Comparison of ENCODE assay signal across 16 cellular contexts in genomic region chr11:130301002-130301401, GRCh38. TPM values are rescaled to one million over a fixed set of nuclear protein-coding genes. Genes with fewer than 3 reads are reported as not detected.
DNase-seq lines count a peak whose midpoint lies in the region; ATAC-seq and TF ChIP-seq lines count a peak whose summit lies in the region.
"Had no signal": no experiment of that assay in that cellular context is flagged by ENCODE, and none has a peak within 500 bp of the region (broad histone marks: within the 10 kb centered on the region; RNA-seq: fewer than 3 reads in every experiment).

No MANE protein-coding gene starts in this region.

- peaks cover 50% of the 10 kb centered on the region for H3K4me1 Mint-ChIP-seq in WTC11
- H3K4me1 Mint-ChIP-seq in progenitor cell of endocrine pancreas (ENCODE audit: low read depth): peaks cover 2% of the 10 kb centered on the region

- ATAC-seq in GM19397 (IDR thresholded peaks at IDR 0.05; ENCODE audit: unreplicated experiment) (peak; percentile 16), HG03342 (IDR thresholded peaks at IDR 0.05; ENCODE audit: unreplicated experiment) (peak; percentile 31), WTC11 (no peak)

- DNase-seq in WTC11 (ENCODE audit: low spot score) (no peak), progenitor cell of endocrine pancreas (ENCODE audit: low spot score, unreplicated experiment) (no peak), cerebellar cortex (ENCODE audit: low spot score) (no peak), NCI-H2107 (lab: John Stamatoyannopoulos, UW) (no peak)
- DNase-seq in NK-92 treated with Interleukin-12 subunit alpha and Interleukin-12 subunit beta, amount 100 ng/mL, for 24 hours (lab: John Stamatoyannopoulos, UW): no peak
- DNase-seq: activated CD4-positive, alpha-beta T cell treated with anti-CD3 and anti-CD28 coated beads, Interleukin-2, amount 50 U/mL, for 1 hour; DMS 273 treated with DMSO at 0.1 percent for 48 hours; foreskin melanocyte; IMR-90; NCI-H2171; retina; SHP77 treated with DMSO at 0.1 percent for 48 hours; stimulated activated CD4-positive, alpha-beta T cell treated with anti-CD3 and anti-CD28 coated beads, Interleukin-15, amount 100 ng/mL, for 24 hours; T1000 had no signal

- CTCF ChIA-PET in WTC11 (lab: Charles Lee): no interaction called here

- H3K36me3 Mint-ChIP-seq in WTC11: peaks cover 21% of the 10 kb centered on the region
- peaks cover 20% of the 10 kb centered on the region for H3K36me3 Mint-ChIP-seq in progenitor cell of endocrine pancreas (ENCODE audit: insufficient read depth)

- H3K9me3 Mint-ChIP-seq in WTC11: peaks cover 12% of the 10 kb centered on the region
- H3K9me3 Mint-ChIP-seq in progenitor cell of endocrine pancreas (ENCODE audit: low read depth): peaks cover 10% of the 10 kb centered on the region

- TF ChIP-seq CTCF in WTC11 (IDR thresholded peaks at IDR 0.05): no peak
- TF ChIP-seq CTCF in progenitor cell of endocrine pancreas (IDR thresholded peaks at IDR 0.05; ENCODE audit: unreplicated experiment): no peak

- no peaks in the 10 kb centered on the region for H3K27me3 Mint-ChIP-seq in WTC11 (ENCODE audit: low read depth)
- no peaks in the 10 kb centered on the region for H3K27me3 Mint-ChIP-seq in progenitor cell of endocrine pancreas

- H3K4me3 Mint-ChIP-seq in WTC11 (no peak overlapping the region), progenitor cell of endocrine pancreas (ENCODE audit: low read depth) (no peak overlapping the region)

- H3K27ac Mint-ChIP-seq in WTC11 (peak overlapping the region; percentile 63), progenitor cell of endocrine pancreas (peak overlapping the region; percentile 17)

- POLR2A ChIA-PET in WTC11 (lab: Charles Lee): no interaction called here

TF ChIP-seq in WTC11, 78 proteins besides CTCF, POLR2A, EP300 and RAD21:
- no peak for TF ChIP-seq ZNF396 (CRISPR knock-in tag; IDR thresholded peaks at IDR 0.05; ENCODE audit: borderline replicate concordance)
- no peak for TF ChIP-seq ETV6 (CRISPR knock-in tag; IDR thresholded peaks at IDR 0.05)
- no peak for TF ChIP-seq RORB (CRISPR knock-in tag; IDR thresholded peaks at IDR 0.05)
- no peak for TF ChIP-seq CREB1 (CRISPR knock-in tag; IDR thresholded peaks at IDR 0.05)
- no peak for TF ChIP-seq RELA (CRISPR knock-in tag; IDR thresholded peaks at IDR 0.05; ENCODE audit: borderline replicate concordance)
- no peak for TF ChIP-seq CDX4 (CRISPR knock-in tag; IDR thresholded peaks at IDR 0.05; ENCODE audit: borderline replicate concordance)
- TF ChIP-seq NFYB (CRISPR knock-in tag; conservative IDR thresholded peaks at IDR 0.05; ENCODE audit: low read depth): no peak
- no peak for TF ChIP-seq FOXJ3 (CRISPR knock-in tag; IDR thresholded peaks at IDR 0.05; ENCODE audit: borderline replicate concordance)
- no peak for TF ChIP-seq ZNF512 (CRISPR knock-in tag; IDR thresholded peaks at IDR 0.05; ENCODE audit: borderline replicate concordance)
- TF ChIP-seq ZNF317 (CRISPR knock-in tag; IDR thresholded peaks at IDR 0.05; ENCODE audit: borderline replicate concordance, low read depth): no peak
- TF ChIP-seq ZNF281 (CRISPR knock-in tag; IDR thresholded peaks at IDR 0.05): no peak

RNA-seq across cellular contexts. Expression of gene ZBTB44, which starts 13.7 kb away (rescaled TPM):
- total RNA-seq in WTC11 (2021) (87.5 to 107 TPM (median 89.5 TPM) in 3 replicates), progenitor cell of endocrine pancreas (40.9 and 42.5 TPM in 2 replicates)
